ENCODE assay signal across 18 cellular contexts in genomic region chr6:157490870-157491269, GRCh38.
"Had no signal": no experiment of that assay in that cellular context is flagged by ENCODE, and none has a peak within 500 bp of the region (broad histone marks: within the 10 kb centered on the region; RNA-seq: fewer than 3 reads in every experiment).

No MANE protein-coding gene starts in this region.

- H3K9me3 ChIP-seq: esophagus muscularis mucosa, gastroesophageal sphincter, heart right ventricle, left lung, lower lobe of right lung had no signal

- H3K27ac ChIP-seq: coronary artery, dorsolateral prefrontal cortex, esophagus muscularis mucosa, foreskin keratinocyte, gastroesophageal sphincter, heart right ventricle, left lung, lower lobe of right lung had no signal

- H3K27me3 ChIP-seq: dorsolateral prefrontal cortex, esophagus muscularis mucosa, foreskin keratinocyte, gastroesophageal sphincter, heart right ventricle had no signal

- H3K4me1 ChIP-seq: gastroesophageal sphincter, left lung had no signal

- H3K4me3 ChIP-seq: coronary artery, dorsolateral prefrontal cortex, esophagus muscularis mucosa, gastroesophageal sphincter, heart right ventricle, left lung, lower lobe of right lung had no signal

- H3K36me3 ChIP-seq: esophagus muscularis mucosa, gastroesophageal sphincter, heart right ventricle, left lung, lower lobe of right lung had no signal

- DNase-seq: cerebellar nuclear complex; dermis blood vessel endothelial cell; dorsolateral prefrontal cortex; effector CD4-positive, alpha-beta T cell; effector memory CD4-positive, alpha-beta T cell; foreskin keratinocyte; head of caudate nucleus; heart right ventricle; hippocampal formation; left cardiac atrium; left lung; left ventricle myocardium superior; lower lobe of right lung; mesenchymal stem cell; midbrain had no signal

- ATAC-seq: foreskin keratinocyte, gastroesophageal sphincter, heart right ventricle, left cardiac atrium, left lung, left ventricle myocardium superior, lower lobe of right lung had no signal
